In genomic region chr5:1185652-1186350, GRCh38 we compare ENCODE assay signal across 1 cellular context.
A peak's percentile ranks its signal among the peaks of the same experiment; 100 is the strongest.
TF ChIP-seq lines count a peak whose summit lies in the region.

No MANE protein-coding gene starts in this region.

TF ChIP-seq in K562, 482 proteins besides CTCF, POLR2A, EP300 and RAD21 (continued from another document and continues in another):
- TF ChIP-seq, protein P1, sequence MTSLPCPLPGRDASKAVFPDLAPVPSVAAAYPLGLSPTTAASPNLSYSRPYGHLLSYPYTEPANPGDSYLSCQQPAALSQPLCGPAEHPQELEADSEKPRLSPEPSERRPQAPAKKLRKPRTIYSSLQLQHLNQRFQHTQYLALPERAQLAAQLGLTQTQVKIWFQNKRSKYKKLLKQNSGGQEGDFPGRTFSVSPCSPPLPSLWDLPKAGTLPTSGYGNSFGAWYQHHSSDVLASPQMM (CRISPR knock-in tag; IDR thresholded peaks at IDR 0.05): no peak
- TF ChIP-seq CREB3L1 (IDR thresholded peaks at IDR 0.05; ENCODE audit: borderline replicate concordance, low read depth): no peak
- no peak for TF ChIP-seq MXI1 (IDR thresholded peaks at IDR 0.05; ENCODE audit: low read depth, low read length)
- TF ChIP-seq HMG20A (CRISPR knock-in tag; conservative IDR thresholded peaks at IDR 0.05): no peak
- TF ChIP-seq LCOR (CRISPR knock-in tag; IDR thresholded peaks at IDR 0.05): peak; percentile 82
- TF ChIP-seq HDAC6 (IDR thresholded peaks at IDR 0.05; ENCODE audit: low read depth, low read length): no peak
- TF ChIP-seq ZNF395 (CRISPR knock-in tag; IDR thresholded peaks at IDR 0.05): peak; percentile 96
- no peak; the same call in 1 of the 2 replicates for TF ChIP-seq ZNF134 (CRISPR knock-in tag; conservative IDR thresholded peaks at IDR 0.05)
- peak; percentile 56; the same call in 1 of the 2 replicates for TF ChIP-seq E2F3 (CRISPR knock-in tag; IDR thresholded peaks at IDR 0.05)
- TF ChIP-seq YY1 (IDR thresholded peaks at IDR 0.05; ENCODE audit: borderline replicate concordance in 1 of 3, control insufficient read depth in 1 of 3, extremely low read depth in 1 of 3, insufficient read depth in 3 of 3, insufficient read length in 1 of 3, insufficient replicate concordance in 2 of 3, low read depth in 1 of 3, low read length in 2 of 3): no peak
- TF ChIP-seq GATAD2B (IDR thresholded peaks at IDR 0.05; ENCODE audit: borderline replicate concordance): peak; percentile 98
- peak; percentile 91 to 94 for TF ChIP-seq KDM1A (IDR thresholded peaks at IDR 0.05)
- TF ChIP-seq ZSCAN32 (CRISPR knock-in tag; IDR thresholded peaks at IDR 0.05): no peak
- no peak for TF ChIP-seq EZH2 (IDR thresholded peaks at IDR 0.05; ENCODE audit: borderline replicate concordance, low read depth, low read length)
- no peak for TF ChIP-seq KLF1 (tag; IDR thresholded peaks at IDR 0.05)
- TF ChIP-seq, protein P2, sequence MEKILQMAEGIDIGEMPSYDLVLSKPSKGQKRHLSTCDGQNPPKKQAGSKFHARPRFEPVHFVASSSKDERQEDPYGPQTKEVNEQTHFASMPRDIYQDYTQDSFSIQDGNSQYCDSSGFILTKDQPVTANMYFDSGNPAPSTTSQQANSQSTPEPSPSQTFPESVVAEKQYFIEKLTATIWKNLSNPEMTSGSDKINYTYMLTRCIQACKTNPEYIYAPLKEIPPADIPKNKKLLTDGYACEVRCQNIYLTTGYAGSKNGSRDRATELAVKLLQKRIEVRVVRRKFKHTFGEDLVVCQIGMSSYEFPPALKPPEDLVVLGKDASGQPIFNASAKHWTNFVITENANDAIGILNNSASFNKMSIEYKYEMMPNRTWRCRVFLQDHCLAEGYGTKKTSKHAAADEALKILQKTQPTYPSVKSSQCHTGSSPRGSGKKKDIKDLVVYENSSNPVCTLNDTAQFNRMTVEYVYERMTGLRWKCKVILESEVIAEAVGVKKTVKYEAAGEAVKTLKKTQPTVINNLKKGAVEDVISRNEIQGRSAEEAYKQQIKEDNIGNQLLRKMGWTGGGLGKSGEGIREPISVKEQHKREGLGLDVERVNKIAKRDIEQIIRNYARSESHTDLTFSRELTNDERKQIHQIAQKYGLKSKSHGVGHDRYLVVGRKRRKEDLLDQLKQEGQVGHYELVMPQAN (IDR thresholded peaks at IDR 0.05; ENCODE audit: borderline replicate concordance): no peak
- peak; percentile 79; the same call in 1 of the 2 replicates for TF ChIP-seq ZNF644 (tag; IDR thresholded peaks at IDR 0.05; ENCODE audit: low read depth)
- TF ChIP-seq SMARCB1 (IDR thresholded peaks at IDR 0.05; ENCODE audit: insufficient read length, low read depth): no peak
- no peak for TF ChIP-seq ATF1 (CRISPR knock-in tag; IDR thresholded peaks at IDR 0.05)
- TF ChIP-seq ATF1 (tag; IDR thresholded peaks at IDR 0.05): peak; percentile 79
- TF ChIP-seq ZNF444 (CRISPR knock-in tag; IDR thresholded peaks at IDR 0.05): no peak
- TF ChIP-seq U2AF1 (optimal IDR thresholded peaks at IDR 0.05; ENCODE audit: low read depth, low read length): no peak
- TF ChIP-seq ZNF77 (CRISPR knock-in tag; IDR thresholded peaks at IDR 0.05): no peak
- TF ChIP-seq ZNF511 (CRISPR knock-in tag; IDR thresholded peaks at IDR 0.05): 0 out of 2 replicates have a peak, but pooled peaks have one; percentile 30
- peak; percentile 88 for TF ChIP-seq POLR2AphosphoS5 (IDR thresholded peaks at IDR 0.05; ENCODE audit: control insufficient read depth, insufficient read depth, low read depth, low read length)
- TF ChIP-seq BRD4 (IDR thresholded peaks at IDR 0.05): peak; percentile 29; the same call in 1 of the 2 replicates
- TF ChIP-seq ZKSCAN1 (IDR thresholded peaks at IDR 0.05; ENCODE audit: low read depth, low read length): 0 out of 2 replicates have a peak, but pooled peaks have one; percentile 32
- TF ChIP-seq ZNF140 (CRISPR knock-in tag; IDR thresholded peaks at IDR 0.05): no peak
- TF ChIP-seq ZNF175 (CRISPR knock-in tag; IDR thresholded peaks at IDR 0.05; ENCODE audit: low read depth): peak; percentile 91; the same call in 1 of the 2 replicates
- no peak for TF ChIP-seq ZBTB1 (CRISPR knock-in tag; IDR thresholded peaks at IDR 0.05; ENCODE audit: borderline replicate concordance, low read depth)
- TF ChIP-seq ZNF324 (CRISPR knock-in tag; IDR thresholded peaks at IDR 0.05): no peak
- TF ChIP-seq, protein P3, sequence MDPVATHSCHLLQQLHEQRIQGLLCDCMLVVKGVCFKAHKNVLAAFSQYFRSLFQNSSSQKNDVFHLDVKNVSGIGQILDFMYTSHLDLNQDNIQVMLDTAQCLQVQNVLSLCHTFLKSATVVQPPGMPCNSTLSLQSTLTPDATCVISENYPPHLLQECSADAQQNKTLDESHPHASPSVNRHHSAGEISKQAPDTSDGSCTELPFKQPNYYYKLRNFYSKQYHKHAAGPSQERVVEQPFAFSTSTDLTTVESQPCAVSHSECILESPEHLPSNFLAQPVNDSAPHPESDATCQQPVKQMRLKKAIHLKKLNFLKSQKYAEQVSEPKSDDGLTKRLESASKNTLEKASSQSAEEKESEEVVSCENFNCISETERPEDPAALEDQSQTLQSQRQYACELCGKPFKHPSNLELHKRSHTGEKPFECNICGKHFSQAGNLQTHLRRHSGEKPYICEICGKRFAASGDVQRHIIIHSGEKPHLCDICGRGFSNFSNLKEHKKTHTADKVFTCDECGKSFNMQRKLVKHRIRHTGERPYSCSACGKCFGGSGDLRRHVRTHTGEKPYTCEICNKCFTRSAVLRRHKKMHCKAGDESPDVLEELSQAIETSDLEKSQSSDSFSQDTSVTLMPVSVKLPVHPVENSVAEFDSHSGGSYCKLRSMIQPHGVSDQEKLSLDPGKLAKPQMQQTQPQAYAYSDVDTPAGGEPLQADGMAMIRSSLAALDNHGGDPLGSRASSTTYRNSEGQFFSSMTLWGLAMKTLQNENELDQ (CRISPR knock-in tag; IDR thresholded peaks at IDR 0.05; ENCODE audit: borderline replicate concordance): no peak
- peak; percentile 94 for TF ChIP-seq ZNF311 (CRISPR knock-in tag; IDR thresholded peaks at IDR 0.05)
- TF ChIP-seq, protein P4, sequence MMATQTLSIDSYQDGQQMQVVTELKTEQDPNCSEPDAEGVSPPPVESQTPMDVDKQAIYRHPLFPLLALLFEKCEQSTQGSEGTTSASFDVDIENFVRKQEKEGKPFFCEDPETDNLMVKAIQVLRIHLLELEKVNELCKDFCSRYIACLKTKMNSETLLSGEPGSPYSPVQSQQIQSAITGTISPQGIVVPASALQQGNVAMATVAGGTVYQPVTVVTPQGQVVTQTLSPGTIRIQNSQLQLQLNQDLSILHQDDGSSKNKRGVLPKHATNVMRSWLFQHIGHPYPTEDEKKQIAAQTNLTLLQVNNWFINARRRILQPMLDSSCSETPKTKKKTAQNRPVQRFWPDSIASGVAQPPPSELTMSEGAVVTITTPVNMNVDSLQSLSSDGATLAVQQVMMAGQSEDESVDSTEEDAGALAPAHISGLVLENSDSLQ (IDR thresholded peaks at IDR 0.05): peak; percentile 53
- TF ChIP-seq NFIX (CRISPR knock-in tag; IDR thresholded peaks at IDR 0.05; ENCODE audit: low read depth): no peak
- TF ChIP-seq TRIM28 (IDR thresholded peaks at IDR 0.05): no peak; the same call in 1 of the 2 replicates
- TF ChIP-seq HDAC8 (tag; IDR thresholded peaks at IDR 0.05): no peak
- TF ChIP-seq FOXK2 (conservative IDR thresholded peaks at IDR 0.05 in 1 of 2, IDR thresholded peaks at IDR 0.05 in 1 of 2; ENCODE audit: low read depth in 2 of 2): peak in 1 of 2 experiments; percentile 47; a peak in 3 of 4 replicates
- TF ChIP-seq PHB2 (IDR thresholded peaks at IDR 0.05; ENCODE audit: low read depth): peak; percentile 69; the same call in 1 of the 2 replicates
- TF ChIP-seq, protein P5, sequence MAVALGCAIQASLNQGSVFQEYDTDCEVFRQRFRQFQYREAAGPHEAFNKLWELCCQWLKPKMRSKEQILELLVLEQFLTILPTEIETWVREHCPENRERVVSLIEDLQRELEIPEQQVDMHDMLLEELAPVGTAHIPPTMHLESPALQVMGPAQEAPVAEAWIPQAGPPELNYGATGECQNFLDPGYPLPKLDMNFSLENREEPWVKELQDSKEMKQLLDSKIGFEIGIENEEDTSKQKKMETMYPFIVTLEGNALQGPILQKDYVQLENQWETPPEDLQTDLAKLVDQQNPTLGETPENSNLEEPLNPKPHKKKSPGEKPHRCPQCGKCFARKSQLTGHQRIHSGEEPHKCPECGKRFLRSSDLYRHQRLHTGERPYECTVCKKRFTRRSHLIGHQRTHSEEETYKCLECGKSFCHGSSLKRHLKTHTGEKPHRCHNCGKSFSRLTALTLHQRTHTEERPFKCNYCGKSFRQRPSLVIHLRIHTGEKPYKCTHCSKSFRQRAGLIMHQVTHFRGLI (CRISPR knock-in tag; IDR thresholded peaks at IDR 0.05): peak; percentile 83
- no peak for TF ChIP-seq GTF2B (IDR thresholded peaks at IDR 0.05; ENCODE audit: extremely low read depth, insufficient read length)
- TF ChIP-seq, protein P6, sequence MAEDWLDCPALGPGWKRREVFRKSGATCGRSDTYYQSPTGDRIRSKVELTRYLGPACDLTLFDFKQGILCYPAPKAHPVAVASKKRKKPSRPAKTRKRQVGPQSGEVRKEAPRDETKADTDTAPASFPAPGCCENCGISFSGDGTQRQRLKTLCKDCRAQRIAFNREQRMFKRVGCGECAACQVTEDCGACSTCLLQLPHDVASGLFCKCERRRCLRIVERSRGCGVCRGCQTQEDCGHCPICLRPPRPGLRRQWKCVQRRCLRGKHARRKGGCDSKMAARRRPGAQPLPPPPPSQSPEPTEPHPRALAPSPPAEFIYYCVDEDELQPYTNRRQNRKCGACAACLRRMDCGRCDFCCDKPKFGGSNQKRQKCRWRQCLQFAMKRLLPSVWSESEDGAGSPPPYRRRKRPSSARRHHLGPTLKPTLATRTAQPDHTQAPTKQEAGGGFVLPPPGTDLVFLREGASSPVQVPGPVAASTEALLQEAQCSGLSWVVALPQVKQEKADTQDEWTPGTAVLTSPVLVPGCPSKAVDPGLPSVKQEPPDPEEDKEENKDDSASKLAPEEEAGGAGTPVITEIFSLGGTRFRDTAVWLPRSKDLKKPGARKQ (CRISPR knock-in tag; IDR thresholded peaks at IDR 0.05): no peak
- peak; percentile 54; the same call in 1 of the 2 replicates for TF ChIP-seq ELF1 (tag; IDR thresholded peaks at IDR 0.05)
- no peak for TF ChIP-seq ARHGAP35 (IDR thresholded peaks at IDR 0.05; ENCODE audit: partially characterized antibody)
- TF ChIP-seq TBL1XR1 (IDR thresholded peaks at IDR 0.05; ENCODE audit: low read length in 2 of 2): peak; percentile 79 to 95; a peak in 3 of 4 replicates
- peak; percentile 77; the same call in 1 of the 2 replicates for TF ChIP-seq ZEB2 (IDR thresholded peaks at IDR 0.05)
- no peak for TF ChIP-seq MED1 (CRISPR knock-in tag; IDR thresholded peaks at IDR 0.05; ENCODE audit: borderline replicate concordance)
- no peak for TF ChIP-seq TOE1 (IDR thresholded peaks at IDR 0.05; ENCODE audit: borderline replicate concordance)
- peak; percentile 44; the same call in 1 of the 2 replicates for TF ChIP-seq TOE1 (CRISPR knock-in tag; IDR thresholded peaks at IDR 0.05; ENCODE audit: borderline replicate concordance, low read depth)
- TF ChIP-seq, protein P7, sequence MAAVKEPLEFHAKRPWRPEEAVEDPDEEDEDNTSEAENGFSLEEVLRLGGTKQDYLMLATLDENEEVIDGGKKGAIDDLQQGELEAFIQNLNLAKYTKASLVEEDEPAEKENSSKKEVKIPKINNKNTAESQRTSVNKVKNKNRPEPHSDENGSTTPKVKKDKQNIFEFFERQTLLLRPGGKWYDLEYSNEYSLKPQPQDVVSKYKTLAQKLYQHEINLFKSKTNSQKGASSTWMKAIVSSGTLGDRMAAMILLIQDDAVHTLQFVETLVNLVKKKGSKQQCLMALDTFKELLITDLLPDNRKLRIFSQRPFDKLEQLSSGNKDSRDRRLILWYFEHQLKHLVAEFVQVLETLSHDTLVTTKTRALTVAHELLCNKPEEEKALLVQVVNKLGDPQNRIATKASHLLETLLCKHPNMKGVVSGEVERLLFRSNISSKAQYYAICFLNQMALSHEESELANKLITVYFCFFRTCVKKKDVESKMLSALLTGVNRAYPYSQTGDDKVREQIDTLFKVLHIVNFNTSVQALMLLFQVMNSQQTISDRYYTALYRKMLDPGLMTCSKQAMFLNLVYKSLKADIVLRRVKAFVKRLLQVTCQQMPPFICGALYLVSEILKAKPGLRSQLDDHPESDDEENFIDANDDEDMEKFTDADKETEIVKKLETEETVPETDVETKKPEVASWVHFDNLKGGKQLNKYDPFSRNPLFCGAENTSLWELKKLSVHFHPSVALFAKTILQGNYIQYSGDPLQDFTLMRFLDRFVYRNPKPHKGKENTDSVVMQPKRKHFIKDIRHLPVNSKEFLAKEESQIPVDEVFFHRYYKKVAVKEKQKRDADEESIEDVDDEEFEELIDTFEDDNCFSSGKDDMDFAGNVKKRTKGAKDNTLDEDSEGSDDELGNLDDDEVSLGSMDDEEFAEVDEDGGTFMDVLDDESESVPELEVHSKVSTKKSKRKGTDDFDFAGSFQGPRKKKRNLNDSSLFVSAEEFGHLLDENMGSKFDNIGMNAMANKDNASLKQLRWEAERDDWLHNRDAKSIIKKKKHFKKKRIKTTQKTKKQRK (IDR thresholded peaks at IDR 0.05; ENCODE audit: borderline replicate concordance, low read depth, low read length): no peak
